ENCODE assay signal across 9 cellular contexts in genomic region chr19:10625762-10626138, GRCh38. TPM values are rescaled to one million over a fixed set of nuclear protein-coding genes. Genes with fewer than 3 reads are reported as not detected.
DNase-seq lines count a peak whose midpoint lies in the region; TF ChIP-seq lines count a peak whose summit lies in the region.
"Had no signal": no experiment of that assay in that cellular context is flagged by ENCODE, and none has a peak within 500 bp of the region (broad histone marks: within the 10 kb centered on the region; RNA-seq: fewer than 3 reads in every experiment).

No MANE protein-coding gene starts in this region.

- H3K27me3 ChIP-seq in H7 (ENCODE audit: control insufficient read depth, insufficient read depth, low read length) = no peaks in the 10 kb centered on the region
- H3K27me3 ChIP-seq in skeletal muscle satellite cell (ENCODE audit: control insufficient read depth, insufficient read depth, low read length) = no peaks in the 10 kb centered on the region
- H3K27me3 ChIP-seq in effector memory CD4-positive, alpha-beta T cell (replicated peaks; ENCODE audit: control insufficient read depth, insufficient read depth, low read length, poor library complexity, severe bottlenecking) = no peaks in the 10 kb centered on the region
- H3K27me3 ChIP-seq: adrenal gland had no signal

- peaks cover 22% of the 10 kb centered on the region for H3K4me1 Mint-ChIP-seq in brain

- H3K4me1 ChIP-seq in skeletal muscle satellite cell (ENCODE audit: control insufficient read depth, insufficient read depth, low read length) = peaks cover 13% of the 10 kb centered on the region
- peaks cover 16% of the 10 kb centered on the region for H3K4me1 ChIP-seq in effector memory CD4-positive, alpha-beta T cell (ENCODE audit: control insufficient read depth, insufficient read depth, low read length, poor library complexity, severe bottlenecking)

- no peaks in the 10 kb centered on the region for H3K27me3 Mint-ChIP-seq in brain

- peaks cover 29% of the 10 kb centered on the region for H3K36me3 Mint-ChIP-seq in brain

- H3K36me3 ChIP-seq in H7 (replicated peaks; ENCODE audit: control insufficient read depth, insufficient read depth, low read length) (peaks cover 10% of the 10 kb centered on the region), skeletal muscle satellite cell (ENCODE audit: insufficient read depth, low read length) (peaks cover 15% of the 10 kb centered on the region)
- H3K36me3 ChIP-seq in effector memory CD4-positive, alpha-beta T cell (ENCODE audit: control insufficient read depth, insufficient read depth, low read length) = peaks cover 34% of the 10 kb centered on the region

- H3K27ac Mint-ChIP-seq in brain = peak overlapping the region; percentile 50 to 98 (median 85)

- peak overlapping the region; percentile 64 for H3K4me3 ChIP-seq in H7 (ENCODE audit: insufficient read depth, low read depth, low read length)
- H3K4me3 ChIP-seq in iPS-18c (ENCODE audit: insufficient read depth, low read depth, low read length) = peak overlapping the region; percentile 83
- peak overlapping the region; percentile 78 for H3K4me3 ChIP-seq in skeletal muscle satellite cell (ENCODE audit: low read length)
- H3K4me3 ChIP-seq in effector memory CD4-positive, alpha-beta T cell (ENCODE audit: insufficient read depth, low read depth, low read length, poor library complexity, severe bottlenecking) = no peak overlapping the region

- peak overlapping the region; percentile 77 to 90 (median 88) for H3K4me3 Mint-ChIP-seq in brain

- peak overlapping the region; percentile 87 for H3K4me2 ChIP-seq in skeletal muscle satellite cell (ENCODE audit: low read length)

- DNase-seq in H7 (no peak), C1 segment of cervical spinal cord (lab: John Stamatoyannopoulos, UW) (no peak), NCI-H1930 (lab: John Stamatoyannopoulos, UW) (no peak), NCI-H2029 treated with DMSO at 0.1 percent for 48 hours (lab: John Stamatoyannopoulos, UW) (no peak)
- DNase-seq in effector memory CD4-positive, alpha-beta T cell = no peak

- peak overlapping the region; percentile 95 for H3K9ac ChIP-seq in skeletal muscle satellite cell (ENCODE audit: low read depth, low read length)

- H3K9me3 Mint-ChIP-seq in brain = peaks cover 0 to 3% (median 0%) of the 10 kb centered on the region in 5 experiments

- no peak for TF ChIP-seq CTCF in brain (conservative IDR thresholded peaks at IDR 0.05)

- H3K27ac ChIP-seq in effector memory CD4-positive, alpha-beta T cell (ENCODE audit: insufficient read depth, low read length, poor library complexity, severe bottlenecking) = no peak overlapping the region

- H3K9me3 ChIP-seq in iPS-18c (ENCODE audit: control insufficient read depth, insufficient read depth, low read length) (peaks cover 2% of the 10 kb centered on the region), skeletal muscle satellite cell (replicated peaks; ENCODE audit: low read length) (no peaks in the 10 kb centered on the region)
- H3K9me3 ChIP-seq in effector memory CD4-positive, alpha-beta T cell (ENCODE audit: control insufficient read depth, low read length) = no peaks in the 10 kb centered on the region
- H3K9me3 ChIP-seq: adrenal gland had no signal

RNA-seq across cellular contexts. Expression of gene SLC44A2, which starts 0.4 kb away (rescaled TPM):
- 39.4 and 43.0 TPM in 2 replicates for total RNA-seq in H7 (2014; rRNA removed; shearing (Covaris generic))
- 143 TPM for polyA plus RNA-seq in brain (ENCODE audit: insufficient read depth, low read depth, low replicate concordance)
- total RNA-seq in skeletal muscle satellite cell (2012; rRNA removed) = 10.1 and 19.0 TPM in 2 replicates

RNA-seq across cellular contexts. Expression of gene ILF3, which starts 28.4 kb away (rescaled TPM):
- total RNA-seq in H7 (2014; rRNA removed; shearing (Covaris generic)) = 354 and 378 TPM in 2 replicates
- polyA plus RNA-seq in brain (ENCODE audit: insufficient read depth, low read depth, low replicate concordance) = 261 TPM
- 125 and 135 TPM in 2 replicates for total RNA-seq in skeletal muscle satellite cell (2012; rRNA removed)

RNA-seq across cellular contexts. Expression of gene AP1M2, which starts 38.6 kb away (rescaled TPM):
- total RNA-seq in H7 (2014; rRNA removed; shearing (Covaris generic)) = 16.4 and 23.7 TPM in 2 replicates
- polyA plus RNA-seq in brain (ENCODE audit: insufficient read depth, low read depth, low replicate concordance) = 60.8 TPM
- total RNA-seq in skeletal muscle satellite cell (2012; rRNA removed) = under 0.01 TPM in 1 of 2 replicates, not detected in the other

RNA-seq across cellular contexts. Expression of gene CDKN2D, which starts 57.0 kb away (rescaled TPM):
- total RNA-seq in H7 (2014; rRNA removed; shearing (Covaris generic)) = 4.7 and 5.6 TPM in 2 replicates
- polyA plus RNA-seq in brain (ENCODE audit: insufficient read depth, low read depth, low replicate concordance) = 91.5 TPM
- total RNA-seq in skeletal muscle satellite cell (2012; rRNA removed) = 4.1 and 5.7 TPM in 2 replicates

RNA-seq across cellular contexts. Expression of gene KRI1, which starts 59.9 kb away (rescaled TPM):
- total RNA-seq in H7 (2014; rRNA removed; shearing (Covaris generic)) = 19.3 and 21.6 TPM in 2 replicates
- 23.3 TPM for polyA plus RNA-seq in brain (ENCODE audit: insufficient read depth, low read depth, low replicate concordance)
- 7.0 and 8.6 TPM in 2 replicates for total RNA-seq in skeletal muscle satellite cell (2012; rRNA removed)
